In genomic region chr2:240401308-240401707, GRCh38 we compare ENCODE assay signal across 1 cellular context.
TF ChIP-seq lines count a peak whose summit lies in the region.

No MANE protein-coding gene starts in this region.

TF ChIP-seq in HepG2, 621 proteins besides CTCF, POLR2A, EP300 and RAD21:
- TF ChIP-seq ISL2 (CRISPR knock-in tag; IDR thresholded peaks at IDR 0.05): no peak
- no peak for TF ChIP-seq ZNF180 (CRISPR knock-in tag; IDR thresholded peaks at IDR 0.05; ENCODE audit: borderline replicate concordance, low read depth)
- no peak for TF ChIP-seq ZBTB2 (CRISPR knock-in tag; IDR thresholded peaks at IDR 0.05; ENCODE audit: low read depth)
- TF ChIP-seq SMAD9 (CRISPR knock-in tag; IDR thresholded peaks at IDR 0.05): no peak
- no peak for TF ChIP-seq ZNF264 (CRISPR knock-in tag; IDR thresholded peaks at IDR 0.05)
- TF ChIP-seq CREBL2 (CRISPR knock-in tag; IDR thresholded peaks at IDR 0.05; ENCODE audit: borderline replicate concordance): no peak
- TF ChIP-seq IKZF5 (CRISPR knock-in tag; IDR thresholded peaks at IDR 0.05): no peak
- TF ChIP-seq ZUFSP (CRISPR knock-in tag; IDR thresholded peaks at IDR 0.05; ENCODE audit: borderline replicate concordance): no peak
- no peak for TF ChIP-seq BCLAF1 (IDR thresholded peaks at IDR 0.05)
- no peak for TF ChIP-seq PBX3 (CRISPR knock-in tag; IDR thresholded peaks at IDR 0.05; ENCODE audit: borderline replicate concordance)
- no peak for TF ChIP-seq NFE2 (CRISPR knock-in tag; IDR thresholded peaks at IDR 0.05)
- no peak for TF ChIP-seq SALL1 (CRISPR knock-in tag; IDR thresholded peaks at IDR 0.05)
- no peak for TF ChIP-seq ARNT2 (CRISPR knock-in tag; IDR thresholded peaks at IDR 0.05; ENCODE audit: low read depth)
- no peak for TF ChIP-seq ZBTB43 (CRISPR knock-in tag; conservative IDR thresholded peaks at IDR 0.05)
